In genomic region chr9:137411670-137412380, GRCh38 we compare ENCODE assay signal across 2 cellular contexts.
TF ChIP-seq lines count a peak whose summit lies in the region.

No MANE protein-coding gene starts in this region.

TF ChIP-seq in GM12878, 131 proteins besides CTCF, POLR2A, EP300 and RAD21 (continues in another document):
- TF ChIP-seq GATAD2B (conservative IDR thresholded peaks at IDR 0.05; ENCODE audit: low read depth) (peak; percentile 84), NBN (IDR thresholded peaks at IDR 0.05) (0 out of 2 replicates have a peak, but pooled peaks have one; percentile 27), RB1 (IDR thresholded peaks at IDR 0.05; ENCODE audit: borderline replicate concordance) (peak; percentile 50; the same call in 1 of the 2 replicates), HDGF (IDR thresholded peaks at IDR 0.05) (peak; percentile 37; the same call in 1 of the 2 replicates), EGR1 (IDR thresholded peaks at IDR 0.05; ENCODE audit: borderline replicate concordance in 1 of 2, low read depth in 2 of 2, low read length in 2 of 2) (peak in 1 of 2 experiments; percentile 51; a peak in 1 of 3 replicates), ZNF217 (IDR thresholded peaks at IDR 0.05) (peak; percentile 32; the same call in 1 of the 2 replicates), JUNB (IDR thresholded peaks at IDR 0.05) (0 out of 2 replicates have a peak, but pooled peaks have one; percentile 16), BRCA1 (IDR thresholded peaks at IDR 0.05; ENCODE audit: low read depth, low read length) (no peak), CBX3 (IDR thresholded peaks at IDR 0.05; ENCODE audit: borderline replicate concordance, low read depth) (no peak), NFIC (IDR thresholded peaks at IDR 0.05; ENCODE audit: low read depth, low read length) (no peak; the same call in 1 of the 2 replicates), MEF2B (IDR thresholded peaks at IDR 0.05; ENCODE audit: partially characterized antibody, poor library complexity, severe bottlenecking) (peak; percentile 57), RUNX3 (IDR thresholded peaks at IDR 0.05; ENCODE audit: low read length) (peak; percentile 96), IRF5 (IDR thresholded peaks at IDR 0.05; ENCODE audit: borderline replicate concordance) (0 out of 2 replicates have a peak, but pooled peaks have one; percentile 19), CEBPZ (IDR thresholded peaks at IDR 0.05; ENCODE audit: low read depth, low read length) (no peak), NR2F1 (conservative IDR thresholded peaks at IDR 0.05) (peak; percentile 78), MTA3 (IDR thresholded peaks at IDR 0.05; ENCODE audit: borderline replicate concordance, low read length) (peak; percentile 41; the same call in 1 of the 2 replicates), BHLHE40 (IDR thresholded peaks at IDR 0.05; ENCODE audit: borderline replicate concordance in 1 of 2, low read depth in 2 of 2, low read length in 1 of 2) (peak; percentile 94 to 97), EZH2 (IDR thresholded peaks at IDR 0.05; ENCODE audit: borderline replicate concordance, control insufficient read depth, low read depth, low read length) (no peak), ZNF687 (IDR thresholded peaks at IDR 0.05) (0 out of 2 replicates have a peak, but pooled peaks have one; percentile 30), LARP7 (IDR thresholded peaks at IDR 0.05) (peak; percentile 30; the same call in 1 of the 2 replicates), IRF4 (IDR thresholded peaks at IDR 0.05; ENCODE audit: low read depth, low read length) (0 out of 2 replicates have a peak, but pooled peaks have one; percentile 38), SUZ12 (IDR thresholded peaks at IDR 0.05; ENCODE audit: unreplicated experiment) (no peak)

TF ChIP-seq in liver, 16 proteins besides CTCF, POLR2A, EP300 and RAD21:
- TF ChIP-seq TAF1 (conservative IDR thresholded peaks at IDR 0.05) (no peak), NR2F2 (IDR thresholded peaks at IDR 0.05) (no peak), GABPA (IDR thresholded peaks at IDR 0.05 in 1 of 2, conservative IDR thresholded peaks at IDR 0.05 in 1 of 2) (no peak), SP1 (IDR thresholded peaks at IDR 0.05) (no peak), HNF4A (conservative IDR thresholded peaks at IDR 0.05) (no peak), FOXA2 (IDR thresholded peaks at IDR 0.05) (no peak), EGR1 (IDR thresholded peaks at IDR 0.05; ENCODE audit: low read depth in 2 of 2) (no peak), YY1 (IDR thresholded peaks at IDR 0.05) (no peak), FOXA1 (IDR thresholded peaks at IDR 0.05) (no peak), ZBTB33 (IDR thresholded peaks at IDR 0.05) (no peak), JUND (IDR thresholded peaks at IDR 0.05) (no peak), REST (IDR thresholded peaks at IDR 0.05) (no peak), HNF4G (IDR thresholded peaks at IDR 0.05) (no peak), ATF3 (IDR thresholded peaks at IDR 0.05) (no peak), MAX (IDR thresholded peaks at IDR 0.05) (no peak), RXRA (IDR thresholded peaks at IDR 0.05) (no peak)
TF ChIP-seq in liver: peak in this region for 0.
